Comparison of ENCODE assay signal across 21 cellular contexts in genomic region chr6:56814802-56815201, GRCh38.
DNase-seq lines count a peak whose midpoint lies in the region; ATAC-seq and TF ChIP-seq lines count a peak whose summit lies in the region.
"Had no signal": no experiment of that assay in that cellular context is flagged by ENCODE, and none has a peak within 500 bp of the region (broad histone marks: within the 10 kb centered on the region; RNA-seq: fewer than 3 reads in every experiment).

No MANE protein-coding gene starts in this region.

- no peaks in the 10 kb centered on the region for H3K9me3 ChIP-seq in osteoblast (ENCODE audit: low read depth, low read length)
- no peaks in the 10 kb centered on the region for H3K9me3 ChIP-seq in CD8-positive, alpha-beta T cell (ENCODE audit: low read length)
- H3K9me3 ChIP-seq: SJSA1, stomach, uterus had no signal

- ATAC-seq in GM18511 (IDR thresholded peaks at IDR 0.05; ENCODE audit: unreplicated experiment) (peak; percentile 7), HG02678 (IDR thresholded peaks at IDR 0.05; ENCODE audit: unreplicated experiment) (peak; percentile 18), HG03565 (IDR thresholded peaks at IDR 0.05; ENCODE audit: unreplicated experiment) (no peak), GM21447 (IDR thresholded peaks at IDR 0.05; ENCODE audit: unreplicated experiment) (no peak)
- ATAC-seq in CD8-positive, alpha-beta T cell, result no peak
- ATAC-seq: foreskin keratinocyte, HepG2, left lobe of liver had no signal

- H3K4me3 Mint-ChIP-seq in brain, result peak overlapping the region in 2 of 5 experiments; percentile 22 to 39
- H3K4me3 Mint-ChIP-seq in CD8-positive, alpha-beta T cell, result no peak overlapping the region
- H3K4me3 Mint-ChIP-seq: activated naive CD8-positive, alpha-beta T cell; CD8-positive, alpha-beta memory T cell had no signal

- H3K36me3 ChIP-seq in osteoblast (ENCODE audit: insufficient read depth, low read length), result no peaks in the 10 kb centered on the region
- H3K36me3 ChIP-seq in CD8-positive, alpha-beta T cell (ENCODE audit: insufficient read depth, low read length), result no peaks in the 10 kb centered on the region
- H3K36me3 ChIP-seq: stomach, uterus had no signal

- H3K27me3 ChIP-seq in osteoblast (ENCODE audit: insufficient read depth, low read length), result no peaks in the 10 kb centered on the region
- H3K27me3 ChIP-seq in CD8-positive, alpha-beta T cell (ENCODE audit: insufficient read depth, low read length), result no peaks in the 10 kb centered on the region
- H3K27me3 ChIP-seq: foreskin keratinocyte, SJSA1, stomach, uterus had no signal

- H3K27ac Mint-ChIP-seq in brain, result peak overlapping the region in 3 of 5 experiments; percentile 47 to 80 (median 57)
- H3K27ac Mint-ChIP-seq in CD8-positive, alpha-beta T cell, result no peak overlapping the region
- H3K27ac Mint-ChIP-seq: activated naive CD8-positive, alpha-beta T cell; CD8-positive, alpha-beta memory T cell had no signal

- H4K20me1 ChIP-seq in osteoblast (ENCODE audit: insufficient read depth, low read length), result peaks cover 37% of the 10 kb centered on the region

- H3K79me2 ChIP-seq in osteoblast (ENCODE audit: insufficient read depth, low read length), result peaks cover 95% of the 10 kb centered on the region

- peaks cover 39% of the 10 kb centered on the region for H3K4me1 Mint-ChIP-seq in brain
- no peaks in the 10 kb centered on the region for H3K4me1 Mint-ChIP-seq in CD8-positive, alpha-beta T cell (ENCODE audit: low read depth)
- H3K4me1 Mint-ChIP-seq: CD8-positive, alpha-beta memory T cell had no signal

- peak overlapping the region; percentile 37 for H3K4me2 ChIP-seq in osteoblast (ENCODE audit: insufficient read depth, low read length)

- H3K27ac ChIP-seq in osteoblast (ENCODE audit: low read depth, low read length), result no peak overlapping the region
- H3K27ac ChIP-seq in CD8-positive, alpha-beta T cell (ENCODE audit: low read depth, low read length), result no peak overlapping the region
- H3K27ac ChIP-seq: epithelial cell of prostate, foreskin keratinocyte, SJSA1, stomach, uterus had no signal

- intact Hi-C loops in CD8-positive, alpha-beta T cell (cut with DNase I, micrococcal nuclease), result no loop called here

- H2AFZ ChIP-seq in osteoblast (ENCODE audit: low read length), result no peak overlapping the region

- no peaks in the 10 kb centered on the region for H3K27me3 Mint-ChIP-seq in brain
- no peaks in the 10 kb centered on the region for H3K27me3 Mint-ChIP-seq in CD8-positive, alpha-beta T cell (ENCODE audit: low read depth)
- H3K27me3 Mint-ChIP-seq: CD8-positive, alpha-beta memory T cell had no signal

- TF ChIP-seq CTCF in brain (conservative IDR thresholded peaks at IDR 0.05) (no peak), osteoblast (IDR thresholded peaks at IDR 0.05; ENCODE audit: extremely low read depth, low read depth, low read length) (no peak)
- no peak for TF ChIP-seq CTCF in CD8-positive, alpha-beta T cell (IDR thresholded peaks at IDR 0.05)

- CTCF ChIA-PET in CD8-positive, alpha-beta T cell (lab: Charles Lee), result no interaction called here

- peaks cover 3% of the 10 kb centered on the region for H3K36me3 Mint-ChIP-seq in brain
- no peaks in the 10 kb centered on the region for H3K36me3 Mint-ChIP-seq in CD8-positive, alpha-beta T cell
- H3K36me3 Mint-ChIP-seq: activated naive CD8-positive, alpha-beta T cell; CD8-positive, alpha-beta memory T cell had no signal

- no peaks in the 10 kb centered on the region for H3K9me3 Mint-ChIP-seq in brain
- H3K9me3 Mint-ChIP-seq in CD8-positive, alpha-beta T cell, result no peaks in the 10 kb centered on the region
- H3K9me3 Mint-ChIP-seq: CD8-positive, alpha-beta memory T cell had no signal

- POLR2A ChIA-PET in CD8-positive, alpha-beta T cell (lab: Charles Lee), result no interaction called here

- no peak overlapping the region for H3K4me3 ChIP-seq in osteoblast (ENCODE audit: insufficient read depth, low read length)
- H3K4me3 ChIP-seq in CD8-positive, alpha-beta T cell (ENCODE audit: low read depth, low read length), result no peak overlapping the region
- H3K4me3 ChIP-seq: SJSA1, stomach, uterus had no signal

- DNase-seq in osteoblast (ENCODE audit: insufficient read length, low spot score, missing footprints) (no peak), NCI-H748 (lab: John Stamatoyannopoulos, UW; ENCODE audit: unreplicated experiment) (no peak)
- DNase-seq in CD8-positive, alpha-beta T cell, result no peak
- DNase-seq: activated T-cell treated with anti-CD3 and anti-CD28 coated beads, Interleukin-2, amount 50 U/mL, for 48 hours; CD8-positive, alpha-beta memory T cell; DMS79; foreskin keratinocyte; occipital lobe; stimulated activated CD4-positive, alpha-beta T cell treated with anti-CD3 and anti-CD28 coated beads, Interleukin-2, amount 100 ng/mL, for 48 hours; stomach; uterus had no signal

- peaks cover 25% of the 10 kb centered on the region for H3K4me1 ChIP-seq in osteoblast (ENCODE audit: insufficient read depth, low read length)
- no peaks in the 10 kb centered on the region for H3K4me1 ChIP-seq in CD8-positive, alpha-beta T cell (ENCODE audit: insufficient read depth, low read length)
- H3K4me1 ChIP-seq: foreskin keratinocyte, uterus had no signal

Comparison
In these comparisons a context has a peak if more than half of its experiments do, and no peak if none do; other contexts are left out.
1. ATAC-seq: peak in GM18511 (single experiment) and HG02678 (single experiment); none in HG03565 (single experiment), GM21447 (single experiment) and CD8-positive, alpha-beta T cell (single experiment).